In the genomic region with DNA sequence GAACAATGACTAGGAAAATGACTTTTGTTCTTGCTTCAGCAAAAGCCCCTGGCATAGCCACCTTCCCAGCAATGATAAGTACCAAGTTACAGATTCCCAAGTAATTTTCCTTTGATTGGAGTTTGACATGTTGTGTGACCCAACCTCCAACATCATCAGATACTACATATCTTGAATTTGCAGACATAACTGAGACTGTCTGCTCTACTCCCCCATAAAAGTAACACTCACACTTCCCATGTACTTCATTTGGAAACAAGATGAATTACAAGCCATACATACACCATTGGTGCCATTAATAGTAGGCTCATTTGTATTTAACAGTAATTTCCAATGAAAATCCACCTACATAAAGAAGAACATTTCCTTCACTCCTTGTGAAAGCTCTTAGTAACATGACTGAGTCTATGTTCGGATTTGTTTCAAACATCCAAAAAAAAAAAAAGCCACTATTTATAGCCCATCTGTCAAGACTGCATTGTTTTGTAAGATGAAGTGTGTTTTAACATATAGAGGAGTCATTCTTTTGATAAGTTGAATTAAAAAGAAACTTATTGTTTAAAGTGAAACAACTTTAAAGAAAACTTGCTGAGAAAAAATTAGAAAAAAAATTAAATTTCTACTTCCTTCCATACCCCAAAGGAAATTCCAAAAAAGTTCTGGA, we compare ENCODE assay signal across 1 cellular context.
A peak's percentile ranks its signal among the peaks of the same experiment; 100 is the strongest.
TF ChIP-seq lines count a peak whose summit lies in the region.

No MANE protein-coding gene starts in this region.

TF ChIP-seq in K562, 482 proteins besides CTCF, POLR2A, EP300 and RAD21 (continued from another document):
- TF ChIP-seq, protein P1, sequence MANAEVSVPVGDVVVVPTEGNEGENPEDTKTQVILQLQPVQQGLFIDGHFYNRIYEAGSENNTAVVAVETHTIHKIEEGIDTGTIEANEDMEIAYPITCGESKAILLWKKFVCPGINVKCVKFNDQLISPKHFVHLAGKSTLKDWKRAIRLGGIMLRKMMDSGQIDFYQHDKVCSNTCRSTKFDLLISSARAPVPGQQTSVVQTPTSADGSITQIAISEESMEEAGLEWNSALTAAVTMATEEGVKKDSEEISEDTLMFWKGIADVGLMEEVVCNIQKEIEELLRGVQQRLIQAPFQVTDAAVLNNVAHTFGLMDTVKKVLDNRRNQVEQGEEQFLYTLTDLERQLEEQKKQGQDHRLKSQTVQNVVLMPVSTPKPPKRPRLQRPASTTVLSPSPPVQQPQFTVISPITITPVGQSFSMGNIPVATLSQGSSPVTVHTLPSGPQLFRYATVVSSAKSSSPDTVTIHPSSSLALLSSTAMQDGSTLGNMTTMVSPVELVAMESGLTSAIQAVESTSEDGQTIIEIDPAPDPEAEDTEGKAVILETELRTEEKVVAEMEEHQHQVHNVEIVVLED (CRISPR knock-in tag; IDR thresholded peaks at IDR 0.05): no peak
- TF ChIP-seq JUNB (CRISPR knock-in tag; conservative IDR thresholded peaks at IDR 0.05) (no peak), ZNF12 (CRISPR knock-in tag; IDR thresholded peaks at IDR 0.05) (no peak), FOXP4 (CRISPR knock-in tag; IDR thresholded peaks at IDR 0.05; ENCODE audit: borderline replicate concordance) (no peak), NR0B1 (IDR thresholded peaks at IDR 0.05; ENCODE audit: partially characterized antibody) (no peak), ZNF324 (CRISPR knock-in tag; IDR thresholded peaks at IDR 0.05) (no peak), NR4A1 (CRISPR knock-in tag; IDR thresholded peaks at IDR 0.05) (no peak), NR4A1 (tag; IDR thresholded peaks at IDR 0.05) (no peak), CTBP1 (IDR thresholded peaks at IDR 0.05; ENCODE audit: borderline replicate concordance) (no peak), TCF15 (CRISPR knock-in tag; IDR thresholded peaks at IDR 0.05) (no peak), ETV5 (CRISPR knock-in tag; IDR thresholded peaks at IDR 0.05; ENCODE audit: low read depth) (no peak), RUNX1 (IDR thresholded peaks at IDR 0.05; ENCODE audit: low read depth) (no peak), RFX5 (IDR thresholded peaks at IDR 0.05; ENCODE audit: low read depth, low read length) (no peak), STAG1 (CRISPR knock-in tag; IDR thresholded peaks at IDR 0.05; ENCODE audit: borderline replicate concordance) (no peak), RCOR1 (IDR thresholded peaks at IDR 0.05; ENCODE audit: borderline replicate concordance in 1 of 2, low read depth in 2 of 2, low read length in 2 of 2) (0 out of 4 replicates have a peak, but pooled peaks of 1 of the 2 experiments have one; percentile 50), ZBTB8A (IDR thresholded peaks at IDR 0.05; ENCODE audit: partially characterized antibody) (no peak), BACH1 (tag; IDR thresholded peaks at IDR 0.05) (no peak), ARNT (IDR thresholded peaks at IDR 0.05) (no peak), CREB5 (CRISPR knock-in tag; IDR thresholded peaks at IDR 0.05) (no peak), ZNF766 (CRISPR knock-in tag; conservative IDR thresholded peaks at IDR 0.05) (no peak)
- TF ChIP-seq, protein P2, sequence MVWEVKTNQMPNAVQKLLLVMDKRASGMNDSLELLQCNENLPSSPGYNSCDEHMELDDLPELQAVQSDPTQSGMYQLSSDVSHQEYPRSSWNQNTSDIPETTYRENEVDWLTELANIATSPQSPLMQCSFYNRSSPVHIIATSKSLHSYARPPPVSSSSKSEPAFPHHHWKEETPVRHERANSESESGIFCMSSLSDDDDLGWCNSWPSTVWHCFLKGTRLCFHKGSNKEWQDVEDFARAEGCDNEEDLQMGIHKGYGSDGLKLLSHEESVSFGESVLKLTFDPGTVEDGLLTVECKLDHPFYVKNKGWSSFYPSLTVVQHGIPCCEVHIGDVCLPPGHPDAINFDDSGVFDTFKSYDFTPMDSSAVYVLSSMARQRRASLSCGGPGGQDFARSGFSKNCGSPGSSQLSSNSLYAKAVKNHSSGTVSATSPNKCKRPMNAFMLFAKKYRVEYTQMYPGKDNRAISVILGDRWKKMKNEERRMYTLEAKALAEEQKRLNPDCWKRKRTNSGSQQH (CRISPR knock-in tag; IDR thresholded peaks at IDR 0.05): no peak
- TF ChIP-seq, protein P3, sequence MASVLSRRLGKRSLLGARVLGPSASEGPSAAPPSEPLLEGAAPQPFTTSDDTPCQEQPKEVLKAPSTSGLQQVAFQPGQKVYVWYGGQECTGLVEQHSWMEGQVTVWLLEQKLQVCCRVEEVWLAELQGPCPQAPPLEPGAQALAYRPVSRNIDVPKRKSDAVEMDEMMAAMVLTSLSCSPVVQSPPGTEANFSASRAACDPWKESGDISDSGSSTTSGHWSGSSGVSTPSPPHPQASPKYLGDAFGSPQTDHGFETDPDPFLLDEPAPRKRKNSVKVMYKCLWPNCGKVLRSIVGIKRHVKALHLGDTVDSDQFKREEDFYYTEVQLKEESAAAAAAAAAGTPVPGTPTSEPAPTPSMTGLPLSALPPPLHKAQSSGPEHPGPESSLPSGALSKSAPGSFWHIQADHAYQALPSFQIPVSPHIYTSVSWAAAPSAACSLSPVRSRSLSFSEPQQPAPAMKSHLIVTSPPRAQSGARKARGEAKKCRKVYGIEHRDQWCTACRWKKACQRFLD (CRISPR knock-in tag; IDR thresholded peaks at IDR 0.05): no peak
